In genomic region chr7:99358521-99358920, GRCh38 we compare ENCODE assay signal across 7 cellular contexts. TPM values are rescaled to one million over a fixed set of nuclear protein-coding genes. Genes with fewer than 3 reads are reported as not detected.
DNase-seq lines count a peak whose midpoint lies in the region; ATAC-seq and TF ChIP-seq lines count a peak whose summit lies in the region.
"Not testable (repeated sequence)": the region's sequence is repeated elsewhere in the genome, so short reads cannot be mapped to it uniquely, and the experiment has no call there.

No MANE protein-coding gene starts in this region.

- TF ChIP-seq CTCF in endothelial cell (IDR thresholded peaks at IDR 0.05; ENCODE audit: unreplicated experiment); gastroesophageal sphincter (IDR thresholded peaks at IDR 0.05); sigmoid colon (IDR thresholded peaks at IDR 0.05): not testable (repeated sequence)

- not testable (repeated sequence) for H3K9me3 ChIP-seq in gastroesophageal sphincter; mesodermal cell (ENCODE audit: control insufficient read depth, low read length); sigmoid colon

- not testable (repeated sequence) for TF ChIP-seq EP300 in gastroesophageal sphincter (IDR thresholded peaks at IDR 0.05); sigmoid colon (IDR thresholded peaks at IDR 0.05)

- not testable (repeated sequence) for H3K27me3 Mint-ChIP-seq in endothelial cell (ENCODE audit: unreplicated experiment)

- H3K36me3 Mint-ChIP-seq in endothelial cell (ENCODE audit: low read depth, unreplicated experiment) = peaks cover 23% of the 10 kb centered on the region

- H3K27ac ChIP-seq in angular gyrus (ENCODE audit: low read depth, low read length) (peak overlapping the region; percentile 30), cingulate gyrus (ENCODE audit: low read depth, low read length) (peak overlapping the region; percentile 29), gastroesophageal sphincter (peak overlapping the region in 3 of 4 donors; percentile 32 to 61 (median 48)), mesodermal cell (ENCODE audit: low read depth, low read length, severe bottlenecking) (peak overlapping the region; percentile 57), sigmoid colon (peak overlapping the region; percentile 31 to 57 (median 38)), temporal lobe (ENCODE audit: low read depth, low read length) (peak overlapping the region; percentile 27)

- H3K4me3 ChIP-seq in gastroesophageal sphincter; mesodermal cell (ENCODE audit: extremely low read depth, insufficient read depth, low read length, poor library complexity, severe bottlenecking); sigmoid colon: not testable (repeated sequence)

- H3K27me3 ChIP-seq in gastroesophageal sphincter, sigmoid colon: not testable (repeated sequence)

- H3K36me3 ChIP-seq in gastroesophageal sphincter (peaks cover 0 to 100% of the 10 kb centered on the region in 2 donors), mesodermal cell (ENCODE audit: control insufficient read depth, insufficient read depth, low read length) (peaks cover 79% of the 10 kb centered on the region), sigmoid colon (peaks cover 43 to 98% (median 59%) of the 10 kb centered on the region in 4 donors)

- H3K4me1 Mint-ChIP-seq in endothelial cell (ENCODE audit: unreplicated experiment) = not testable (repeated sequence)

- H3K4me1 ChIP-seq in gastroesophageal sphincter; mesodermal cell (ENCODE audit: control insufficient read depth, insufficient read depth, low read length, poor library complexity, severe bottlenecking); sigmoid colon: not testable (repeated sequence)

- not testable (repeated sequence) for TF ChIP-seq POLR2A in gastroesophageal sphincter (IDR thresholded peaks at IDR 0.05); sigmoid colon (IDR thresholded peaks at IDR 0.05)

- 81 to 84% methylated on average over 5 to 10 of the region's 15 CpGs for WGBS in gastroesophageal sphincter (ENCODE audit: low coverage in 1 of 2), 2 donors
- WGBS in mesodermal cell (ENCODE audit: insufficient coverage in 2 of 2), 2 experiments = 91 to 98% methylated on average over 13 to 15 of the region's 15 CpGs
- WGBS in sigmoid colon, 2 donors = 94 to 97% methylated on average over 15 of the region's 15 CpGs

- peak overlapping the region; percentile 60 for H3K4me3 Mint-ChIP-seq in endothelial cell (ENCODE audit: unreplicated experiment)

- intact Hi-C loops in sigmoid colon (cut with DNase I) = not testable (repeated sequence)

- H3K9me3 Mint-ChIP-seq in endothelial cell (ENCODE audit: unreplicated experiment) = not testable (repeated sequence)

- not testable (repeated sequence) for ATAC-seq in gastroesophageal sphincter

- DNase-seq in endothelial cell (ENCODE audit: low spot score); sigmoid colon: not testable (repeated sequence)

- H3K27ac Mint-ChIP-seq in endothelial cell (ENCODE audit: unreplicated experiment) = not testable (repeated sequence)

RNA-seq across cellular contexts. Expression of gene ARPC1B, which starts 16.0 kb away (rescaled TPM):
- total RNA-seq in endothelial cell (ENCODE audit: unreplicated experiment) (124 TPM), gastroesophageal sphincter (100 to 1,000 TPM in 3 of 4 donors, 10 to 100 TPM in 1; 69.9 to 158 (median 138) TPM), sigmoid colon (100 to 1,000 TPM in 2 of 4 donors, 10 to 100 TPM in 2; 70.3 to 136 (median 105) TPM), temporal lobe (6.9 TPM)
- polyA plus RNA-seq in mesodermal cell (2013, experiment 1 of 2) = 162 TPM
- polyA plus RNA-seq in mesodermal cell (2013, experiment 2 of 2) = 149 TPM
- 100 to 1,000 TPM; 229 to 390 (median 313) TPM for polyA plus RNA-seq in sigmoid colon

RNA-seq across cellular contexts. Expression of gene ARPC1A, which starts 32.8 kb away (rescaled TPM):
- total RNA-seq in endothelial cell (ENCODE audit: unreplicated experiment) (196 TPM), gastroesophageal sphincter (100 to 1,000 TPM in 2 of 4 donors, 10 to 100 TPM in 2; 75.0 to 112 (median 98.3) TPM), sigmoid colon (100 to 1,000 TPM in 2 of 4 donors, 10 to 100 TPM in 2; 94.6 to 131 (median 111) TPM), temporal lobe (70.1 TPM)
- 155 TPM for polyA plus RNA-seq in mesodermal cell (2013, experiment 1 of 2)
- polyA plus RNA-seq in mesodermal cell (2013, experiment 2 of 2) = 145 TPM
- 100 to 1,000 TPM; 181 to 396 (median 263) TPM for polyA plus RNA-seq in sigmoid colon

RNA-seq across cellular contexts. Expression of gene PDAP1, which starts 49.9 kb away (rescaled TPM):
- total RNA-seq in endothelial cell (ENCODE audit: unreplicated experiment) (107 TPM), gastroesophageal sphincter (100 to 1,000 TPM in 3 of 4 donors, 10 to 100 TPM in 1; 91.7 to 155 (median 123) TPM), sigmoid colon (10 to 100 TPM; 84.5 to 89.5 (median 85.1) TPM), temporal lobe (24.6 TPM)
- polyA plus RNA-seq in mesodermal cell (2013, experiment 1 of 2) = 125 TPM
- 126 TPM for polyA plus RNA-seq in mesodermal cell (2013, experiment 2 of 2)
- polyA plus RNA-seq in sigmoid colon = 100 to 1,000 TPM; 145 to 194 (median 163) TPM

RNA-seq across cellular contexts. Expression of gene BUD31, which starts 50.2 kb away (rescaled TPM):
- total RNA-seq in endothelial cell (ENCODE audit: unreplicated experiment) (73.4 TPM), gastroesophageal sphincter (10 to 100 TPM; 47.3 to 73.4 (median 70.0) TPM), sigmoid colon (10 to 100 TPM; 44.6 to 89.8 (median 69.3) TPM), temporal lobe (42.5 TPM)
- 103 TPM for polyA plus RNA-seq in mesodermal cell (2013, experiment 1 of 2)
- polyA plus RNA-seq in mesodermal cell (2013, experiment 2 of 2) = 113 TPM
- polyA plus RNA-seq in sigmoid colon = 100 to 1,000 TPM; 118 to 141 (median 119) TPM
